28 cellular contexts compared by ENCODE assay signal in genomic region chr10:53886325-53887300, GRCh38.
DNase-seq lines count a peak whose midpoint lies in the region; ATAC-seq, FAIRE-seq and TF ChIP-seq lines count a peak whose summit lies in the region.
"Had no signal": no experiment of that assay in that cellular context is flagged by ENCODE, and none has a peak within 500 bp of the region (broad histone marks: within the 10 kb centered on the region; RNA-seq: fewer than 3 reads in every experiment).

No MANE protein-coding gene starts in this region.

- no peaks in the 10 kb centered on the region for H3K4me1 Mint-ChIP-seq in CD4-positive, alpha-beta memory T cell
- H3K4me1 Mint-ChIP-seq in HFFc6 (ENCODE audit: low read depth) = no peaks in the 10 kb centered on the region
- H3K4me1 Mint-ChIP-seq: activated naive CD4-positive, alpha-beta T cell treated with anti-CD3 and anti-CD28 coated beads, Interleukin-2, amount 10 ng/mL, durations not matched to agents 7 days and 5 days; CD4-positive, CD25-positive, alpha-beta regulatory T cell; stimulated activated naive B cell treated with anti-CD40 and anti-IgM and Interleukin-4, amounts not matched to agents 10 μg/mL and 1 μg/mL and 100 μg/mL, for 72 hours had no signal

- no peaks in the 10 kb centered on the region for H3K27me3 Mint-ChIP-seq in CD4-positive, alpha-beta memory T cell
- H3K27me3 Mint-ChIP-seq in HFFc6 (ENCODE audit: insufficient read depth) = no peaks in the 10 kb centered on the region
- H3K27me3 Mint-ChIP-seq: activated CD4-positive, alpha-beta memory T cell treated with anti-CD3 and anti-CD28 coated beads for 36 hours; activated naive CD4-positive, alpha-beta T cell treated with anti-CD3 and anti-CD28 coated beads, Interleukin-2, amount 10 ng/mL, durations not matched to agents 7 days and 5 days; CD4-positive, CD25-positive, alpha-beta regulatory T cell; stimulated activated naive B cell treated with anti-CD40 and anti-IgM and Interleukin-4, amounts not matched to agents 10 μg/mL and 1 μg/mL and 100 μg/mL, for 72 hours had no signal

- intact Hi-C loops in lower lobe of right lung (cut with DNase I) = no loop called here
- intact Hi-C loops in CD4-positive, alpha-beta memory T cell (cut with micrococcal nuclease) = no loop called here

- H3K36me3 Mint-ChIP-seq in CD4-positive, alpha-beta memory T cell = no peaks in the 10 kb centered on the region
- no peaks in the 10 kb centered on the region for H3K36me3 Mint-ChIP-seq in HFFc6 (ENCODE audit: low read depth)
- H3K36me3 Mint-ChIP-seq: activated CD4-positive, alpha-beta memory T cell treated with anti-CD3 and anti-CD28 coated beads for 36 hours; activated naive CD4-positive, alpha-beta T cell treated with anti-CD3 and anti-CD28 coated beads, Interleukin-2, amount 10 ng/mL, durations not matched to agents 7 days and 5 days; CD4-positive, CD25-positive, alpha-beta regulatory T cell; stimulated activated naive B cell treated with anti-CD40 and anti-IgM and Interleukin-4, amounts not matched to agents 10 μg/mL and 1 μg/mL and 100 μg/mL, for 72 hours had no signal

- TF ChIP-seq CTCF in bronchial epithelial cell (IDR thresholded peaks at IDR 0.05; ENCODE audit: insufficient read depth, low read length, severe bottlenecking) (no peak), lower lobe of right lung (IDR thresholded peaks at IDR 0.05) (no peak), HFFc6 (IDR thresholded peaks at IDR 0.05) (no peak)

- CTCF ChIA-PET in CD4-positive, alpha-beta memory T cell (lab: Charles Lee; ENCODE audit: partially characterized antibody) = no interaction called here

- no peak for FAIRE-seq in bronchial epithelial cell (lab: Jason Lieb, UNC)

- H3K27ac ChIP-seq in lower lobe of right lung = no peak overlapping the region
- H3K27ac ChIP-seq in CD4-positive, alpha-beta memory T cell (ENCODE audit: low read depth, low read length) = no peak overlapping the region
- H3K27ac ChIP-seq: epithelial cell of prostate, upper lobe of left lung had no signal

- no peaks in the 10 kb centered on the region for H3K9me3 ChIP-seq in lower lobe of right lung
- H3K9me3 ChIP-seq in CD4-positive, alpha-beta memory T cell (ENCODE audit: control insufficient read depth in 1 of 2, low read length in 2 of 2) = peaks cover 0 to 4% of the 10 kb centered on the region in 2 donors
- H3K9me3 ChIP-seq: upper lobe of left lung had no signal

- H3K27me3 ChIP-seq in bronchial epithelial cell (ENCODE audit: control insufficient read depth, insufficient read depth, low read length) (no peaks in the 10 kb centered on the region), lower lobe of right lung (ENCODE audit: low read depth) (no peaks in the 10 kb centered on the region)
- H3K27me3 ChIP-seq in CD4-positive, alpha-beta memory T cell (ENCODE audit: insufficient read depth, low read length) = no peaks in the 10 kb centered on the region
- H3K27me3 ChIP-seq: upper lobe of left lung had no signal

- POLR2A ChIA-PET in CD4-positive, alpha-beta memory T cell (lab: Charles Lee; ENCODE audit: partially characterized antibody) = no interaction called here

- ATAC-seq in lower lobe of right lung (peak; percentile 52 to 78), GM21723 (IDR thresholded peaks at IDR 0.05; ENCODE audit: unreplicated experiment) (no peak)
- ATAC-seq: activated CD4-positive, CD25-positive, alpha-beta regulatory T cell treated with anti-CD3 and anti-CD28 coated beads, Interleukin-2, amount 50 U/mL, for 24 hours; sciatic nerve; stimulated activated naive B cell treated with anti-CD40 and anti-IgM and Interleukin-4, amounts not matched to agents 10 μg/mL and 1 μg/mL and 100 μg/mL, for 72 hours had no signal

- peaks cover 0 to 13% (median 5%) of the 10 kb centered on the region in 8 donors for H3K9me3 Mint-ChIP-seq in CD4-positive, alpha-beta memory T cell
- peaks cover 34% of the 10 kb centered on the region for H3K9me3 Mint-ChIP-seq in HFFc6
- H3K9me3 Mint-ChIP-seq: stimulated activated naive B cell treated with anti-CD40 and anti-IgM and Interleukin-4, amounts not matched to agents 10 μg/mL and 1 μg/mL and 100 μg/mL, for 72 hours had no signal

- H3K36me3 ChIP-seq in bronchial epithelial cell (ENCODE audit: control insufficient read depth, insufficient read depth, low read length) (no peaks in the 10 kb centered on the region), lower lobe of right lung (no peaks in the 10 kb centered on the region)
- H3K36me3 ChIP-seq in CD4-positive, alpha-beta memory T cell (ENCODE audit: insufficient read depth, low read length) = no peaks in the 10 kb centered on the region
- H3K36me3 ChIP-seq: upper lobe of left lung had no signal

- DNase-seq in SHP77 treated with DMSO at 0.1 percent for 48 hours (lab: John Stamatoyannopoulos, UW) (peak; percentile 5), SHP77 (lab: John Stamatoyannopoulos, UW) (no peak), bronchial epithelial cell (ENCODE audit: low read depth) (peak; percentile 54), lower lobe of right lung (no peak), NCI-H1436 (lab: John Stamatoyannopoulos, UW) (no peak), HFFc6 (no peak)
- no peak for DNase-seq in CD4-positive, alpha-beta memory T cell
- DNase-seq: activated CD4-positive, alpha-beta memory T cell treated with anti-CD3 and anti-CD28 coated beads for 36 hours; activated CD8-positive, alpha-beta memory T cell treated with anti-CD3 and anti-CD28 coated beads, Interleukin-2, amount 50 U/mL, for 4 hours; activated naive CD4-positive, alpha-beta T cell treated with anti-CD3 and anti-CD28 coated beads, Interleukin-2, amount 10 ng/mL, durations not matched to agents 7 days and 5 days; amniotic stem cell; CD4-positive, CD25-positive, alpha-beta regulatory T cell; DMS 273 treated with DMSO at 0.1 percent for 48 hours; effector CD4-positive, alpha-beta T cell; islet precursor cell; Kasumi-1; NCI-H1048; NCI-H187; NCI-H526 treated with DMSO at 0.1 percent for 48 hours; stimulated activated CD4-positive, alpha-beta T cell treated with anti-CD3 and anti-CD28 coated beads, Interleukin-4, amount 100 ng/mL, for 4 hours; stimulated activated naive B cell treated with anti-CD40 and anti-IgM and Interleukin-4, amounts not matched to agents 10 μg/mL and 1 μg/mL and 100 μg/mL, for 72 hours; T-helper 1 cell had no signal

- no peak overlapping the region for H3K4me3 ChIP-seq in bronchial epithelial cell (ENCODE audit: low read depth, low read length)
- no peak overlapping the region for H3K4me3 ChIP-seq in lower lobe of right lung
- H3K4me3 ChIP-seq in CD4-positive, alpha-beta memory T cell (ENCODE audit: low read length in 2 of 2) = no peak overlapping the region
- H3K4me3 ChIP-seq: lung, upper lobe of left lung had no signal

- H3K27ac Mint-ChIP-seq in CD4-positive, alpha-beta memory T cell = no peak overlapping the region
- H3K27ac Mint-ChIP-seq in HFFc6 = no peak overlapping the region
- H3K27ac Mint-ChIP-seq: activated CD4-positive, alpha-beta memory T cell treated with anti-CD3 and anti-CD28 coated beads for 36 hours; activated naive CD4-positive, alpha-beta T cell treated with anti-CD3 and anti-CD28 coated beads, Interleukin-2, amount 10 ng/mL, durations not matched to agents 7 days and 5 days; CD4-positive, CD25-positive, alpha-beta regulatory T cell; stimulated activated naive B cell treated with anti-CD40 and anti-IgM and Interleukin-4, amounts not matched to agents 10 μg/mL and 1 μg/mL and 100 μg/mL, for 72 hours had no signal

- H3K4me3 Mint-ChIP-seq in CD4-positive, alpha-beta memory T cell = no peak overlapping the region
- H3K4me3 Mint-ChIP-seq in HFFc6 = no peak overlapping the region
- H3K4me3 Mint-ChIP-seq: activated CD4-positive, alpha-beta memory T cell treated with anti-CD3 and anti-CD28 coated beads for 36 hours; activated naive CD4-positive, alpha-beta T cell treated with anti-CD3 and anti-CD28 coated beads, Interleukin-2, amount 10 ng/mL, durations not matched to agents 7 days and 5 days; CD4-positive, CD25-positive, alpha-beta regulatory T cell; stimulated activated naive B cell treated with anti-CD40 and anti-IgM and Interleukin-4, amounts not matched to agents 10 μg/mL and 1 μg/mL and 100 μg/mL, for 72 hours had no signal

- H3K4me1 ChIP-seq in lower lobe of right lung = no peaks in the 10 kb centered on the region
- no peaks in the 10 kb centered on the region for H3K4me1 ChIP-seq in CD4-positive, alpha-beta memory T cell (ENCODE audit: insufficient read depth, low read length)
- H3K4me1 ChIP-seq: upper lobe of left lung had no signal

Comparison
In these comparisons a context has a peak if more than half of its experiments do, and no peak if none do; other contexts are left out.
1. DNase-seq: peak in SHP77 treated with DMSO at 0.1 percent for 48 hours (single experiment) and bronchial epithelial cell (single experiment); none in SHP77 (0 of 2), lower lobe of right lung (single experiment), NCI-H1436 (single experiment), CD4-positive, alpha-beta memory T cell (0 of 5) and HFFc6 (single experiment).